1 cellular context compared by ENCODE assay signal in the genomic region with DNA sequence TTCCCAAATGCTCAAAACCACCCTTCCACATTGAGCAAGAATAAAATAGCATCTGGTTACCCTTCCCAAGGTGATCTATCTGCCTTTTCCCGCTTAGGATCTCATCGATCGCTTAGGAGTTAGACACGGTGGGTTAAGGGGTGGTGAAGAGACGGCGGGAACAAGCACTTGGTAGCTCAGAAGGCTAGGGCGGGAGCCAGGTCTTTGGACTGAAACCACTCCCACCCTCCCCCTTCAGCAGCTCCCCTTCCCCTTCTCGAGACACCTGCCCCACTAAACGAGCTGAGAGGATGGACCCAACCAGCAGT.
TF ChIP-seq lines count a peak whose summit lies in the region.

No MANE protein-coding gene starts in this region.

TF ChIP-seq in GM12878, 131 proteins besides CTCF, POLR2A, EP300 and RAD21 (continued from another document):
- TF ChIP-seq FOXK2 (IDR thresholded peaks at IDR 0.05) (no peak), EZH2 (IDR thresholded peaks at IDR 0.05; ENCODE audit: borderline replicate concordance, control insufficient read depth, low read depth, low read length) (no peak), MXI1 (IDR thresholded peaks at IDR 0.05; ENCODE audit: low read depth, low read length) (no peak), DPF2 (IDR thresholded peaks at IDR 0.05) (no peak), ZNF217 (IDR thresholded peaks at IDR 0.05) (no peak), MEF2A (IDR thresholded peaks at IDR 0.05; ENCODE audit: insufficient read depth, low read depth, low read length) (no peak)
